Comparison of ENCODE assay signal across 16 cellular contexts in genomic region chr5:136309376-136309775, GRCh38. TPM values are rescaled to one million over a fixed set of nuclear protein-coding genes. Genes with fewer than 3 reads are reported as not detected.
DNase-seq lines count a peak whose midpoint lies in the region; ATAC-seq and TF ChIP-seq lines count a peak whose summit lies in the region.
"Had no signal": no experiment of that assay in that cellular context is flagged by ENCODE, and none has a peak within 500 bp of the region (broad histone marks: within the 10 kb centered on the region; RNA-seq: fewer than 3 reads in every experiment).

No MANE protein-coding gene starts in this region.

- H3K27ac ChIP-seq in PC-9 = no peak overlapping the region
- no peak overlapping the region for H3K27ac ChIP-seq in esophagus muscularis mucosa (replicated peaks in 1 of 4)
- no peak overlapping the region for H3K27ac ChIP-seq in foreskin keratinocyte

- no peaks in the 10 kb centered on the region for H3K79me2 ChIP-seq in PC-9 (ENCODE audit: low read depth)

- TF ChIP-seq CTCF in PC-9 (conservative IDR thresholded peaks at IDR 0.05) (no peak), esophagus muscularis mucosa (IDR thresholded peaks at IDR 0.05) (no peak), foreskin keratinocyte (conservative IDR thresholded peaks at IDR 0.05) (no peak)

- intact Hi-C loops in PC-9 (cut with micrococcal nuclease; ENCODE audit: unreplicated experiment) = no loop called here
- intact Hi-C loops in esophagus muscularis mucosa (cut with DNase I) = no loop called here

- H3K36me3 ChIP-seq in PC-9 (ENCODE audit: low read depth) = no peaks in the 10 kb centered on the region
- H3K36me3 ChIP-seq in esophagus muscularis mucosa = no peaks in the 10 kb centered on the region
- H3K36me3 ChIP-seq: BLaER1 treated with 17β-estradiol and CSF1 and Interleukin-3, amounts not matched to agents 10 nM and 100 nM; HAP-1 had no signal

- CTCF ChIA-PET in PC-9 (lab: Charles Lee) = no interaction called here

- WGBS in esophagus muscularis mucosa = 65% methylated on average over 6 of the region's 6 CpGs

- TF ChIP-seq POLR2A in esophagus muscularis mucosa (IDR thresholded peaks at IDR 0.05; ENCODE audit: low read depth) = no peak
- TF ChIP-seq POLR2A in GM18505 (IDR thresholded peaks at IDR 0.05; ENCODE audit: borderline replicate concordance, extremely low read depth, insufficient read depth, insufficient read length) = no peak

- H3K4me1 ChIP-seq in PC-9 (replicated peaks; ENCODE audit: insufficient read depth) = no peaks in the 10 kb centered on the region; the same call in 1 of the 2 replicates
- H3K4me1 ChIP-seq in esophagus muscularis mucosa = no peaks in the 10 kb centered on the region
- H3K4me1 ChIP-seq in foreskin keratinocyte = no peaks in the 10 kb centered on the region
- H3K4me1 ChIP-seq: HAP-1 had no signal

- POLR2A ChIA-PET in PC-9 (lab: Charles Lee; ENCODE audit: unreplicated experiment) = no interaction called here

- no peak for ATAC-seq in HG03095 (IDR thresholded peaks at IDR 0.05; ENCODE audit: unreplicated experiment)
- ATAC-seq in foreskin keratinocyte = no peak
- no peak for ATAC-seq in GM18505 (IDR thresholded peaks at IDR 0.05; ENCODE audit: unreplicated experiment)
- ATAC-seq: HepG2 had no signal

- no peak overlapping the region for H3K4me3 ChIP-seq in PC-9
- no peak overlapping the region for H3K4me3 ChIP-seq in esophagus muscularis mucosa
- H3K4me3 ChIP-seq: BLaER1 treated with 17β-estradiol and CSF1 and Interleukin-3, amounts not matched to agents 10 nM and 100 nM; GM12878; HAP-1 had no signal

- H3K4me2 ChIP-seq in PC-9 = peak overlapping the region; percentile 23; the same call in 1 of the 2 replicates

- H3K9me3 ChIP-seq in PC-9 (ENCODE audit: insufficient read depth, low read depth) (no peaks in the 10 kb centered on the region), esophagus muscularis mucosa (no peaks in the 10 kb centered on the region)
- H3K9me3 ChIP-seq: BLaER1 treated with 17β-estradiol and CSF1 and Interleukin-3, amounts not matched to agents 10 nM and 100 nM; HAP-1 had no signal

- H2AFZ ChIP-seq in PC-9 = no peak overlapping the region

- no peaks in the 10 kb centered on the region for H3K9me2 ChIP-seq in PC-9 (ENCODE audit: insufficient read depth)

- TF ChIP-seq EP300 in esophagus muscularis mucosa (IDR thresholded peaks at IDR 0.05) = no peak

- no peaks in the 10 kb centered on the region for H3F3A ChIP-seq in PC-9 (ENCODE audit: insufficient read depth, low read depth)

- BruUV-seq in PC-9 (replicated peaks; lab: Mats Ljungman, UMichigan) = no TSS peak

- DNase-seq in Daoy (ENCODE audit: low read depth) = peak; percentile 48
- no peak for DNase-seq in PC-9
- peak; percentile 37 for DNase-seq in esophagus muscularis mucosa (ENCODE audit: extremely low spot score)
- peak; percentile 64 for DNase-seq in renal cortical epithelial cell (ENCODE audit: low read depth)
- no peak for DNase-seq in foreskin keratinocyte
- DNase-seq: 8988T; AML-193; CD4-positive, CD25-positive, alpha-beta regulatory T cell; GOT3 had no signal

- H4K20me1 ChIP-seq in PC-9 (ENCODE audit: insufficient read depth) = no peaks in the 10 kb centered on the region
- H4K20me1 ChIP-seq: BLaER1 treated with 17β-estradiol and CSF1 and Interleukin-3, amounts not matched to agents 10 nM and 100 nM had no signal

- H3K27me3 ChIP-seq in PC-9 (ENCODE audit: insufficient read depth, low read depth) = no peaks in the 10 kb centered on the region
- H3K27me3 ChIP-seq in esophagus muscularis mucosa = peaks cover 0 to 6% (median 0%) of the 10 kb centered on the region in 4 donors
- H3K27me3 ChIP-seq in foreskin keratinocyte = no peaks in the 10 kb centered on the region
- H3K27me3 ChIP-seq: BLaER1 treated with 17β-estradiol and CSF1 and Interleukin-3, amounts not matched to agents 10 nM and 100 nM had no signal

RNA-seq across cellular contexts. Expression of gene TRPC7, which starts 56.0 kb away (rescaled TPM):
- total RNA-seq in Daoy (2014; rRNA removed; shearing (Covaris generic)) = not detected in 2 replicates
- total RNA-seq in PC-9 (2021) (not detected in 2 replicates), esophagus muscularis mucosa (under 1 TPM in 1 of 4 donors, not detected in 3; 0.29 TPM), renal cortical epithelial cell (0.45 TPM in 1 of 2 replicates, not detected in the other), foreskin keratinocyte (not detected in 2 replicates)
- polyA plus RNA-seq in foreskin keratinocyte = not detected in 2 replicates
- total RNA-seq: CD4-positive, CD25-positive, alpha-beta regulatory T cell; G401; GM12878; HepG2 had no signal
- polyA plus RNA-seq: CD4-positive, CD25-positive, alpha-beta regulatory T cell; GM12878; HepG2 had no signal

Comparison
In these comparisons a context has a peak if more than half of its experiments do, and no peak if none do; other contexts are left out.
1. DNase-seq: peak in Daoy (single experiment), esophagus muscularis mucosa (single experiment) and renal cortical epithelial cell (single experiment); none in PC-9 (0 of 2) and foreskin keratinocyte (0 of 2).